Comparison of ENCODE assay signal across 1 cellular context in genomic region chr20:20084296-20084752, GRCh38.
TF ChIP-seq lines count a peak whose summit lies in the region.

No MANE protein-coding gene starts in this region.

TF ChIP-seq in HepG2, 621 proteins besides CTCF, POLR2A, EP300 and RAD21:
- TF ChIP-seq CEBPB (IDR thresholded peaks at IDR 0.05; ENCODE audit: borderline replicate concordance, low read depth, low read length) (peak; percentile 51; the same call in 1 of the 2 replicates), ZNF724P (CRISPR knock-in tag; IDR thresholded peaks at IDR 0.05; ENCODE audit: borderline replicate concordance) (no peak), ZNF768 (CRISPR knock-in tag; IDR thresholded peaks at IDR 0.05) (0 out of 2 replicates have a peak, but pooled peaks have one; percentile 17), ZSCAN21 (CRISPR knock-in tag; IDR thresholded peaks at IDR 0.05; ENCODE audit: borderline replicate concordance) (no peak), KDM5B (CRISPR knock-in tag; IDR thresholded peaks at IDR 0.05; ENCODE audit: borderline replicate concordance) (peak; percentile 22; the same call in 1 of the 2 replicates), PAX8 (CRISPR knock-in tag; IDR thresholded peaks at IDR 0.05; ENCODE audit: borderline replicate concordance) (0 out of 2 replicates have a peak, but pooled peaks have one; percentile 51), RFX3 (CRISPR knock-in tag; IDR thresholded peaks at IDR 0.05) (no peak)
